In genomic region chr3:158727499-158728377, GRCh38 we compare ENCODE assay signal across 8 cellular contexts. TPM values are rescaled to one million over a fixed set of nuclear protein-coding genes. Genes with fewer than 3 reads are reported as not detected.
DNase-seq lines count a peak whose midpoint lies in the region; ATAC-seq and TF ChIP-seq lines count a peak whose summit lies in the region.

No MANE protein-coding gene starts in this region.

- H2AFZ ChIP-seq in neural progenitor cell (replicated peaks): no peak overlapping the region

- no peaks in the 10 kb centered on the region for H3K9me3 ChIP-seq in neural progenitor cell (ENCODE audit: low read depth)

- H4K20me1 ChIP-seq in neural progenitor cell (ENCODE audit: low read depth): no peaks in the 10 kb centered on the region

- peaks cover 22% of the 10 kb centered on the region for H3K27me3 ChIP-seq in neural progenitor cell

- DNase-seq in DMS53 treated with DMSO at 0.1 percent for 48 hours (lab: John Stamatoyannopoulos, UW; ENCODE audit: unreplicated experiment): peak; percentile 16
- DNase-seq in NCI-H774 (lab: John Stamatoyannopoulos, UW): peak; percentile 29
- no peak for DNase-seq in activated T-cell treated with anti-CD3 and anti-CD28 coated beads, Interleukin-2, amount 50 U/mL, for 24 hours
- DNase-seq in fibroblast of pulmonary artery (ENCODE audit: low read depth): peak; percentile 87
- DNase-seq in neural progenitor cell (ENCODE audit: low spot score): peak; percentile 71

- peaks cover 10% of the 10 kb centered on the region for H3K36me3 Mint-ChIP-seq in activated T-cell treated with anti-CD3 and anti-CD28 coated beads, Interleukin-2, amount 50 U/mL, for 24 hours (ENCODE audit: low read depth)
- H3K36me3 Mint-ChIP-seq in neural progenitor cell: peaks cover 2% of the 10 kb centered on the region

- H3K27ac ChIP-seq in neural progenitor cell: no peak overlapping the region

- no peaks in the 10 kb centered on the region for H3K79me2 ChIP-seq in neural progenitor cell (ENCODE audit: low read depth)

- no peaks in the 10 kb centered on the region for H3K36me3 ChIP-seq in neural progenitor cell

- peaks cover 11% of the 10 kb centered on the region for H3K27me3 Mint-ChIP-seq in activated T-cell treated with anti-CD3 and anti-CD28 coated beads, Interleukin-2, amount 50 U/mL, for 24 hours
- H3K27me3 Mint-ChIP-seq in neural progenitor cell (ENCODE audit: insufficient read depth, low read depth): peaks cover 9% of the 10 kb centered on the region

- peaks cover 6% of the 10 kb centered on the region for H3K4me1 ChIP-seq in neural progenitor cell

- no peaks in the 10 kb centered on the region for H3K9me3 Mint-ChIP-seq in activated T-cell treated with anti-CD3 and anti-CD28 coated beads, Interleukin-2, amount 50 U/mL, for 24 hours
- no peaks in the 10 kb centered on the region for H3K9me3 Mint-ChIP-seq in neural progenitor cell

- no peak overlapping the region for H3K27ac Mint-ChIP-seq in activated T-cell treated with anti-CD3 and anti-CD28 coated beads, Interleukin-2, amount 50 U/mL, for 24 hours
- H3K27ac Mint-ChIP-seq in neural progenitor cell: no peak overlapping the region

- peak; percentile 59 for ATAC-seq in GM19438 (IDR thresholded peaks at IDR 0.05; ENCODE audit: low read depth, unreplicated experiment)
- peak; percentile 43 for ATAC-seq in HG03460 (IDR thresholded peaks at IDR 0.05; ENCODE audit: unreplicated experiment)
- no peak for ATAC-seq in GM19324 (IDR thresholded peaks at IDR 0.05; ENCODE audit: low FRiP score, unreplicated experiment)

- TF ChIP-seq CTCF in fibroblast of pulmonary artery (IDR thresholded peaks at IDR 0.05; ENCODE audit: low read length, missing control alignments) (peak; percentile 82), neural progenitor cell (IDR thresholded peaks at IDR 0.05) (peak; percentile 84)

- H3K4me1 Mint-ChIP-seq in activated T-cell treated with anti-CD3 and anti-CD28 coated beads, Interleukin-2, amount 50 U/mL, for 24 hours (ENCODE audit: low read depth): peaks cover 35% of the 10 kb centered on the region
- H3K4me1 Mint-ChIP-seq in neural progenitor cell: peaks cover 11% of the 10 kb centered on the region

- H3K4me3 ChIP-seq in fibroblast of pulmonary artery (replicated peaks; ENCODE audit: low read depth, low read length) (no peak overlapping the region), neural progenitor cell (no peak overlapping the region)

- H3F3A ChIP-seq in neural progenitor cell (ENCODE audit: low read depth): no peaks in the 10 kb centered on the region

- H3K9ac ChIP-seq in neural progenitor cell: no peak overlapping the region

- peak overlapping the region; percentile 31 for H3K4me3 Mint-ChIP-seq in activated T-cell treated with anti-CD3 and anti-CD28 coated beads, Interleukin-2, amount 50 U/mL, for 24 hours
- no peak overlapping the region for H3K4me3 Mint-ChIP-seq in neural progenitor cell

- no peak overlapping the region for H3K4me2 ChIP-seq in neural progenitor cell

RNA-seq across cellular contexts. Expression of gene RARRES1, which starts 4.5 kb away (rescaled TPM):
- 0.21 and 0.62 TPM in 2 replicates for total RNA-seq in neural progenitor cell (ENCODE audit: low replicate concordance)

RNA-seq across cellular contexts. Expression of gene LXN, which starts 55.3 kb away (rescaled TPM):
- 20.7 and 25.9 TPM in 2 replicates for total RNA-seq in neural progenitor cell (ENCODE audit: low replicate concordance)
